In genomic region chr14:77105554-77105953, GRCh38 we compare ENCODE assay signal across 21 cellular contexts. TPM values are rescaled to one million over a fixed set of nuclear protein-coding genes. Genes with fewer than 3 reads are reported as not detected.
DNase-seq lines count a peak whose midpoint lies in the region; ATAC-seq and TF ChIP-seq lines count a peak whose summit lies in the region.
"Had no signal": no experiment of that assay in that cellular context is flagged by ENCODE, and none has a peak within 500 bp of the region (broad histone marks: within the 10 kb centered on the region; RNA-seq: fewer than 3 reads in every experiment).

No MANE protein-coding gene starts in this region.

- TF ChIP-seq CTCF in WERI-Rb-1 (IDR thresholded peaks at IDR 0.05; ENCODE audit: low read depth, low read length) (no peak), gastroesophageal sphincter (IDR thresholded peaks at IDR 0.05) (no peak)

- H3K4me1 ChIP-seq in gastroesophageal sphincter = peaks cover 19 to 98% (median 32%) of the 10 kb centered on the region in 3 donors

- WGBS in gastroesophageal sphincter (ENCODE audit: low coverage in 1 of 2), 2 donors = 19 to 34% methylated on average over 2 of the region's 2 CpGs

- DNase-seq in Ammon's horn (ENCODE audit: low spot score) (peak; percentile 63), WERI-Rb-1 (no peak), putamen (ENCODE audit: low spot score) (peak; percentile 70), NCI-H1417 (lab: John Stamatoyannopoulos, UW) (no peak), NCI-H748 (lab: John Stamatoyannopoulos, UW; ENCODE audit: unreplicated experiment) (no peak), HT-29 (ENCODE audit: low spot score) (no peak)
- DNase-seq in activated T-helper 1 cell treated with anti-CD3 and anti-CD28 coated beads, Interleukin-12 subunit alpha, Interleukin-12 subunit beta, Interleukin-2, Interleukin-4 antibody, amounts not matched to agents 30 ng/mL and 10 ng/mL and 1 ng/mL, durations not matched to agents 14 hours and 24 hours and 36 hours (ENCODE audit: low spot score) = no peak
- DNase-seq: ACHN; activated gamma-delta T cell treated with Interleukin-2 at 50 U/mL for 16 hours; aorta; CD8-positive, alpha-beta T cell; GM23248; NCI-H187; NCI-H69; right lobe of liver; stimulated activated CD4-positive, alpha-beta T cell treated with anti-CD3 and anti-CD28 coated beads, Interleukin-4, amount 100 ng/mL, for 4 hours; uterus had no signal

- no peaks in the 10 kb centered on the region for H3K9me3 Mint-ChIP-seq in activated T-helper 1 cell treated with anti-CD3 and anti-CD28 coated beads, Interleukin-12 subunit alpha, Interleukin-12 subunit beta, Interleukin-2, Interleukin-4 antibody, amounts not matched to agents 30 ng/mL and 10 ng/mL and 1 ng/mL, durations not matched to agents 14 hours and 24 hours and 36 hours
- H3K9me3 Mint-ChIP-seq: CD8-positive, alpha-beta T cell; nephron had no signal

- no peaks in the 10 kb centered on the region for H3K27me3 Mint-ChIP-seq in activated T-helper 1 cell treated with anti-CD3 and anti-CD28 coated beads, Interleukin-12 subunit alpha, Interleukin-12 subunit beta, Interleukin-2, Interleukin-4 antibody, amounts not matched to agents 30 ng/mL and 10 ng/mL and 1 ng/mL, durations not matched to agents 14 hours and 24 hours and 36 hours (ENCODE audit: insufficient read depth)

- no peak for TF ChIP-seq EP300 in gastroesophageal sphincter (IDR thresholded peaks at IDR 0.05)

- peaks cover 16% of the 10 kb centered on the region for H3K36me3 Mint-ChIP-seq in activated T-helper 1 cell treated with anti-CD3 and anti-CD28 coated beads, Interleukin-12 subunit alpha, Interleukin-12 subunit beta, Interleukin-2, Interleukin-4 antibody, amounts not matched to agents 30 ng/mL and 10 ng/mL and 1 ng/mL, durations not matched to agents 14 hours and 24 hours and 36 hours (ENCODE audit: low read depth)

- intact Hi-C loops in activated T-helper 1 cell treated with anti-CD3 and anti-CD28 coated beads, Interleukin-12 subunit alpha, Interleukin-12 subunit beta, Interleukin-2, Interleukin-4 antibody, amounts not matched to agents 30 ng/mL and 10 ng/mL and 1 ng/mL, durations not matched to agents 14 hours and 24 hours and 36 hours (cut with micrococcal nuclease) = no loop called here

- peaks cover 6% of the 10 kb centered on the region for H3K4me1 Mint-ChIP-seq in activated T-helper 1 cell treated with anti-CD3 and anti-CD28 coated beads, Interleukin-12 subunit alpha, Interleukin-12 subunit beta, Interleukin-2, Interleukin-4 antibody, amounts not matched to agents 30 ng/mL and 10 ng/mL and 1 ng/mL, durations not matched to agents 14 hours and 24 hours and 36 hours (ENCODE audit: low read depth)

- peak overlapping the region; percentile 74 for H3K27ac ChIP-seq in WERI-Rb-1
- peak overlapping the region; percentile 54 to 97 (median 66) for H3K27ac ChIP-seq in gastroesophageal sphincter
- H3K27ac ChIP-seq: GM23248, right lobe of liver, uterus had no signal

- H3K9me3 ChIP-seq in WERI-Rb-1 (ENCODE audit: severe bottlenecking) = no peaks in the 10 kb centered on the region
- H3K9me3 ChIP-seq in gastroesophageal sphincter = no peaks in the 10 kb centered on the region
- H3K9me3 ChIP-seq: right lobe of liver, uterus had no signal

- no peak overlapping the region for H3K4me3 Mint-ChIP-seq in activated T-helper 1 cell treated with anti-CD3 and anti-CD28 coated beads, Interleukin-12 subunit alpha, Interleukin-12 subunit beta, Interleukin-2, Interleukin-4 antibody, amounts not matched to agents 30 ng/mL and 10 ng/mL and 1 ng/mL, durations not matched to agents 14 hours and 24 hours and 36 hours
- H3K4me3 Mint-ChIP-seq: CD8-positive, alpha-beta T cell; nephron had no signal

- TF ChIP-seq POLR2A in gastroesophageal sphincter (IDR thresholded peaks at IDR 0.05) = no peak

- H3K36me3 ChIP-seq in WERI-Rb-1 (peaks cover 41% of the 10 kb centered on the region), gastroesophageal sphincter (peaks cover 0 to 44% of the 10 kb centered on the region in 2 donors)
- H3K36me3 ChIP-seq: uterus had no signal

- no peak overlapping the region for H3K27ac Mint-ChIP-seq in activated T-helper 1 cell treated with anti-CD3 and anti-CD28 coated beads, Interleukin-12 subunit alpha, Interleukin-12 subunit beta, Interleukin-2, Interleukin-4 antibody, amounts not matched to agents 30 ng/mL and 10 ng/mL and 1 ng/mL, durations not matched to agents 14 hours and 24 hours and 36 hours
- H3K27ac Mint-ChIP-seq: CD8-positive, alpha-beta T cell had no signal

- no peaks in the 10 kb centered on the region for H3K27me3 ChIP-seq in WERI-Rb-1 (ENCODE audit: insufficient read depth, low read depth, severe bottlenecking)
- H3K27me3 ChIP-seq in gastroesophageal sphincter = no peaks in the 10 kb centered on the region
- H3K27me3 ChIP-seq: right lobe of liver, uterus had no signal

- H3K4me3 ChIP-seq in WERI-Rb-1 (ENCODE audit: low read depth, low read length) = no peak overlapping the region
- H3K4me3 ChIP-seq in gastroesophageal sphincter = no peak overlapping the region
- H3K4me3 ChIP-seq: GM12878, GM23248, right lobe of liver, uterus had no signal

- ATAC-seq in gastroesophageal sphincter = no peak
- ATAC-seq: CD8-positive, alpha-beta T cell; GM12878; right lobe of liver had no signal

RNA-seq across cellular contexts. Expression of gene CIPC, which starts 7.5 kb away (rescaled TPM):
- total RNA-seq in gastroesophageal sphincter = 10 to 100 TPM; 49.0 to 74.1 (median 60.4) TPM
- total RNA-seq in activated T-helper 1 cell treated with anti-CD3 and anti-CD28 coated beads, Interleukin-12 subunit alpha, Interleukin-12 subunit beta, Interleukin-2, Interleukin-4 antibody, amounts not matched to agents 30 ng/mL and 10 ng/mL and 1 ng/mL, durations not matched to agents 14 hours and 24 hours and 36 hours = 10.3 and 11.5 TPM in 2 replicates
- 9.1 and 11.9 TPM in 2 replicates for total RNA-seq in HT-29 (2014; rRNA removed; shearing (Covaris generic))

RNA-seq across cellular contexts. Expression of gene ZDHHC22, which starts 36.0 kb away (rescaled TPM):
- under 1 TPM in 2 of 4 donors, not detected in 2; 0.12 to 0.40 TPM for total RNA-seq in gastroesophageal sphincter
- total RNA-seq in activated T-helper 1 cell treated with anti-CD3 and anti-CD28 coated beads, Interleukin-12 subunit alpha, Interleukin-12 subunit beta, Interleukin-2, Interleukin-4 antibody, amounts not matched to agents 30 ng/mL and 10 ng/mL and 1 ng/mL, durations not matched to agents 14 hours and 24 hours and 36 hours = not detected in 2 replicates
- total RNA-seq in HT-29 (2014; rRNA removed; shearing (Covaris generic)) = not detected in 2 replicates
- total RNA-seq: aorta; CD8-positive, alpha-beta T cell; GM12878; GM23248; lung microvascular endothelial cell; right lobe of liver; uterus had no signal

Comparison
In these comparisons a context has a peak if more than half of its experiments do, and no peak if none do; other contexts are left out.
1. DNase-seq: peak in Ammon's horn (single experiment) and putamen (single experiment); none in WERI-Rb-1 (single experiment), NCI-H1417 (0 of 3), activated T-helper 1 cell treated with anti-CD3 and anti-CD28 coated beads, Interleukin-12 subunit alpha, Interleukin-12 subunit beta, Interleukin-2, Interleukin-4 antibody, amounts not matched to agents 30 ng/mL and 10 ng/mL and 1 ng/mL, durations not matched to agents 14 hours and 24 hours and 36 hours (single experiment), NCI-H748 (single experiment) and HT-29 (single experiment).